ENCODE assay signal across 25 cellular contexts in the genomic region with DNA sequence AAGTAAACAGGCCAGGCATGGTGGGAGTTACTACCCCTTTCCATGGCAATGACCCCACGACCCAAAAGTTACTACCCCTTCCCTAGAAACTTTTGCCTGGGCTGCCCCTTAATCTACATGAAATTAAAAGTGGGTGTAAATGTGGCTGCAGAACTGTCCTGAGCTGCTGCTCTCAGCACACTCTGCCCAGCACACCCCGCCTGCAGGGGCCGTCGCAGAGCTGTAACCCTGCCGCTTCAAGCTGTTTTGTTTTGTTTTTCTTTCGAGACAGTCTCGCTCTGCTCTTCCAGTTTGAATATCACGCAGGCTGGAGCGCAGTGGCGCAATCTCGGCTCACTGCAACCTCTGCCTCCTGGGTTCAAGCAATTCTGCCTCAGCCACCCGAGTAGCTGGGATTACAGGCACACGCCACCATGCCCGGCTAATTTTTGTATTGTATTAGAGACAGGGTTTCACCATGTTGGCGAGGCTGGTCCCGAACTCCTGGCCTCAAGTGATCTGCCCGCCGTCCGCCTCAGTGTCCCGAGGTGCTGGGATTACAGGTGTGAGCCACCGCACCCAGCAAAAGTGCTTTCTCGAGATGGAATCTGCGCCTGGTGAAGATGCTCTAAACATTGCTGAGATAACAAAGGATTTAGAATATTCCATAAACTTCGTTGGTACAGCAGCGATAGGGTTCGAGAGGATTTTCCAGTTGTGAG. TPM values are rescaled to one million over a fixed set of nuclear protein-coding genes. Genes with fewer than 3 reads are reported as not detected.
DNase-seq lines count a peak whose midpoint lies in the region; ATAC-seq and TF ChIP-seq lines count a peak whose summit lies in the region.
"Had no signal": no experiment of that assay in that cellular context is flagged by ENCODE, and none has a peak within 500 bp of the region (broad histone marks: within the 10 kb centered on the region; RNA-seq: fewer than 3 reads in every experiment).

No MANE protein-coding gene starts in this region.

- no peaks in the 10 kb centered on the region for H3K36me3 ChIP-seq in BE2C

- POLR2A ChIA-PET in RWPE1 (lab: Yijun Ruan, JAX; ENCODE audit: low non-redundant PET): interaction anchor here (0.6 kb wide), 1 partner anchor 71 kb away, joined by 6 read pairs; a partner anchor contains a TSS

- peak overlapping the region; percentile 83 for H3K27ac Mint-ChIP-seq in activated naive CD4-positive, alpha-beta T cell treated with anti-CD3 and anti-CD28 coated beads, Interleukin-2, amount 50 U/mL, for 24 hours
- no peak overlapping the region for H3K27ac Mint-ChIP-seq in activated naive CD4-positive, alpha-beta T cell treated with anti-CD3 and anti-CD28 coated beads, Interleukin-2, amount 50 U/mL, for 72 hours
- peak overlapping the region; percentile 15 for H3K27ac Mint-ChIP-seq in nephron progenitor cell
- H3K27ac Mint-ChIP-seq: activated B cell treated with CpG ODN at 0.5 μM for 24 hours; activated naive CD4-positive, alpha-beta T cell treated with anti-CD3 and anti-CD28 coated beads for 36 hours had no signal

- H3K27me3 Mint-ChIP-seq in activated naive CD4-positive, alpha-beta T cell treated with anti-CD3 and anti-CD28 coated beads, Interleukin-2, amount 50 U/mL, for 24 hours: no peaks in the 10 kb centered on the region
- H3K27me3 Mint-ChIP-seq in nephron progenitor cell (ENCODE audit: low read depth, poor library complexity): peaks cover 2% of the 10 kb centered on the region
- H3K27me3 Mint-ChIP-seq: activated B cell treated with CpG ODN at 0.5 μM for 24 hours; naive thymus-derived CD4-positive, alpha-beta T cell had no signal

- no peaks in the 10 kb centered on the region for H3K36me3 Mint-ChIP-seq in activated naive CD4-positive, alpha-beta T cell treated with anti-CD3 and anti-CD28 coated beads, Interleukin-2, amount 50 U/mL, for 24 hours
- H3K36me3 Mint-ChIP-seq in activated naive CD4-positive, alpha-beta T cell treated with anti-CD3 and anti-CD28 coated beads, Interleukin-2, amount 50 U/mL, for 72 hours: peaks cover 0 to 36% of the 10 kb centered on the region in 2 donors
- H3K36me3 Mint-ChIP-seq in nephron progenitor cell (ENCODE audit: low read depth): peaks cover 74% of the 10 kb centered on the region

- no peaks in the 10 kb centered on the region for H3K9me3 ChIP-seq in BE2C

- H3K4me1 ChIP-seq in BE2C: no peaks in the 10 kb centered on the region

- no peak for DNase-seq in activated naive CD4-positive, alpha-beta T cell treated with anti-CD3 and anti-CD28 coated beads, Interleukin-2, amount 50 U/mL, for 72 hours (ENCODE audit: low spot score in 2 of 2)
- DNase-seq in RWPE1 (ENCODE audit: low spot score): no peak
- no peak for DNase-seq in nephron progenitor cell
- no peak for DNase-seq in stimulated activated CD4-positive, alpha-beta T cell treated with anti-CD3 and anti-CD28 coated beads, Interleukin-4, amount 100 ng/mL, for 24 hours
- no peak for DNase-seq in NCI-H1105 (lab: John Stamatoyannopoulos, UW)
- DNase-seq in BE2C: no peak
- DNase-seq: activated B cell treated with CpG ODN at 0.5 μM for 24 hours; activated CD4-positive, alpha-beta T cell treated with anti-CD3 and anti-CD28 coated beads, Interleukin-2, amount 50 U/mL, for 1 hour; activated naive CD4-positive, alpha-beta T cell treated with anti-CD3 and anti-CD28 coated beads for 36 hours; amniotic stem cell; brain microvascular endothelial cell; H7; hippocampal formation; naive thymus-derived CD4-positive, alpha-beta T cell; NCI-H1048; NCI-H187; stimulated activated naive CD8-positive, alpha-beta T cell treated with anti-CD3 and anti-CD28 coated beads, Interleukin-15, Interleukin-2, amounts not matched to agents 100 U/mL and 50 U/mL, for 24 hours; T-helper 1 cell had no signal

- H3K9me3 Mint-ChIP-seq in activated naive CD4-positive, alpha-beta T cell treated with anti-CD3 and anti-CD28 coated beads, Interleukin-2, amount 50 U/mL, for 24 hours: no peaks in the 10 kb centered on the region
- H3K9me3 Mint-ChIP-seq in activated naive CD4-positive, alpha-beta T cell treated with anti-CD3 and anti-CD28 coated beads, Interleukin-2, amount 50 U/mL, for 72 hours: peaks cover 0 to 8% of the 10 kb centered on the region in 2 donors
- H3K9me3 Mint-ChIP-seq in nephron progenitor cell: peaks cover 25% of the 10 kb centered on the region
- H3K9me3 Mint-ChIP-seq: activated B cell treated with CpG ODN at 0.5 μM for 24 hours had no signal

- H3K4me1 Mint-ChIP-seq in activated naive CD4-positive, alpha-beta T cell treated with anti-CD3 and anti-CD28 coated beads, Interleukin-2, amount 50 U/mL, for 24 hours: peaks cover 3% of the 10 kb centered on the region
- H3K4me1 Mint-ChIP-seq in nephron progenitor cell: no peaks in the 10 kb centered on the region

- H3K4me3 Mint-ChIP-seq in activated naive CD4-positive, alpha-beta T cell treated with anti-CD3 and anti-CD28 coated beads, Interleukin-2, amount 50 U/mL, for 24 hours: no peak overlapping the region
- no peak overlapping the region for H3K4me3 Mint-ChIP-seq in nephron progenitor cell
- H3K4me3 Mint-ChIP-seq: activated B cell treated with CpG ODN at 0.5 μM for 24 hours; activated naive CD4-positive, alpha-beta T cell treated with anti-CD3 and anti-CD28 coated beads for 36 hours; naive thymus-derived CD4-positive, alpha-beta T cell had no signal

- H3K4me3 ChIP-seq in BE2C (ENCODE audit: low read depth, low read length): no peak overlapping the region
- H3K4me3 ChIP-seq: A549, GM12878, lung, SK-N-MC had no signal

- peak overlapping the region; percentile 97 for H3K27ac ChIP-seq in RWPE1
- H3K27ac ChIP-seq: A549, brain microvascular endothelial cell, SK-N-MC had no signal

- no peak for TF ChIP-seq CTCF in RWPE1 (conservative IDR thresholded peaks at IDR 0.05; ENCODE audit: low read depth)
- TF ChIP-seq CTCF in nephron progenitor cell (IDR thresholded peaks at IDR 0.05): no peak
- no peak for TF ChIP-seq CTCF in BE2C (IDR thresholded peaks at IDR 0.05; ENCODE audit: low read depth, low read length)

- ATAC-seq in activated naive CD4-positive, alpha-beta T cell treated with anti-CD3 and anti-CD28 coated beads, Interleukin-2, amount 50 U/mL, for 72 hours: no peak
- ATAC-seq in HG03095 (IDR thresholded peaks at IDR 0.05; ENCODE audit: unreplicated experiment): no peak
- ATAC-seq: A549; GM12878; naive thymus-derived CD4-positive, alpha-beta T cell; stimulated activated naive CD8-positive, alpha-beta T cell treated with anti-CD3 and anti-CD28 coated beads, Interleukin-15, Interleukin-2, amounts not matched to agents 100 U/mL and 50 U/mL, for 24 hours had no signal

- CTCF ChIA-PET in RWPE1 (lab: Yijun Ruan, JAX): interaction anchor here (0.7 kb wide), 1 partner anchor 42 kb away, joined by 3 read pairs; no protein-coding TSS in a partner anchor

- H3K27me3 ChIP-seq in BE2C: no peaks in the 10 kb centered on the region
- H3K27me3 ChIP-seq: brain microvascular endothelial cell had no signal

RNA-seq across cellular contexts. Expression of a gene that starts 6.0 kb away (rescaled TPM):
- 10 to 100 TPM; 90.9 to 98.0 TPM for total RNA-seq in activated naive CD4-positive, alpha-beta T cell treated with anti-CD3 and anti-CD28 coated beads, Interleukin-2, amount 50 U/mL, for 72 hours
- 200 TPM for polyA plus RNA-seq in BE2C (2012; ENCODE audit: insufficient read depth, insufficient read length, low read depth)

RNA-seq across cellular contexts. Expression of a gene that starts 22.3 kb away (rescaled TPM):
- total RNA-seq in activated naive CD4-positive, alpha-beta T cell treated with anti-CD3 and anti-CD28 coated beads, Interleukin-2, amount 50 U/mL, for 72 hours: 10 to 100 TPM; 29.9 to 38.6 TPM
- polyA plus RNA-seq in BE2C (2012; ENCODE audit: insufficient read depth, insufficient read length, low read depth): 195 TPM

RNA-seq across cellular contexts. Expression of a gene that starts 24.3 kb away (rescaled TPM):
- total RNA-seq in activated naive CD4-positive, alpha-beta T cell treated with anti-CD3 and anti-CD28 coated beads, Interleukin-2, amount 50 U/mL, for 72 hours: 1 to 10 TPM; 1.7 to 2.8 TPM
- polyA plus RNA-seq in BE2C (2012; ENCODE audit: insufficient read depth, insufficient read length, low read depth): 0.42 TPM

RNA-seq across cellular contexts. Expression of a gene that starts 47.5 kb away (rescaled TPM):
- total RNA-seq in activated naive CD4-positive, alpha-beta T cell treated with anti-CD3 and anti-CD28 coated beads, Interleukin-2, amount 50 U/mL, for 72 hours: 1 to 10 TPM; 5.1 to 5.8 TPM
- polyA plus RNA-seq in BE2C (2012; ENCODE audit: insufficient read depth, insufficient read length, low read depth): not detected
- total RNA-seq: cerebellum had no signal

RNA-seq across cellular contexts. Expression of a gene that starts 47.7 kb away (rescaled TPM):
- 10 to 100 TPM; 13.3 to 17.5 TPM for total RNA-seq in activated naive CD4-positive, alpha-beta T cell treated with anti-CD3 and anti-CD28 coated beads, Interleukin-2, amount 50 U/mL, for 72 hours
- 3.7 TPM for polyA plus RNA-seq in BE2C (2012; ENCODE audit: insufficient read depth, insufficient read length, low read depth)

Comparison
In these comparisons a context has a peak if more than half of its experiments do, and no peak if none do; other contexts are left out.
1. H3K27ac Mint-ChIP-seq: peak in activated naive CD4-positive, alpha-beta T cell treated with anti-CD3 and anti-CD28 coated beads, Interleukin-2, amount 50 U/mL, for 24 hours (single experiment) and nephron progenitor cell (single experiment); none in activated naive CD4-positive, alpha-beta T cell treated with anti-CD3 and anti-CD28 coated beads, Interleukin-2, amount 50 U/mL, for 72 hours (0 of 2).